ENCODE assay signal across 6 cellular contexts in the genomic region with DNA sequence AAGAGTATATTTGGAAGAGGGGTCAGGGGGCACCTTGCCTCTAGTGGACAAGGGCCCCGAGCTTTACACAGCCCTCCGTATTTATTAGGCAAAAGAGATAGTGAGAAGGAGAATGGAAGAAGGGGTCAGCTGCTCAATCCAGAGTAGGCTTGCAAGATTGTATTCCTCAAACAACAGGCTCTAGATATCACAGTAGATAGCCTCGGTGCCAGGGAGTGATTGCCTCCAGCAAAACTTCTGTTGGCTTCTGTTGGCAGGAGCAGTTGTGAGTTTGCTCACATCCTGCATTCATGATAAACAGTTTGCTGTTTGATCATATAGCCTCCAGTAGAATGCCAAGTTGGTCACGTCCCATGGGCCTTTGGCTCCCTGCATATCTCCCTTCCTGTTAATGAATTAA. TPM values are rescaled to one million over a fixed set of nuclear protein-coding genes. Genes with fewer than 3 reads are reported as not detected.
A peak's percentile ranks its signal among the peaks of the same experiment; 100 is the strongest.
DNase-seq lines count a peak whose midpoint lies in the region; ATAC-seq and TF ChIP-seq lines count a peak whose summit lies in the region.
"Not testable (repeated sequence)": the region's sequence is repeated elsewhere in the genome, so short reads cannot be mapped to it uniquely, and the experiment has no call there.

No MANE protein-coding gene starts in this region.

- H3K27ac ChIP-seq in BLaER1; CD4-positive, CD25-positive, alpha-beta regulatory T cell (ENCODE audit: insufficient read depth, low read length, poor library complexity, severe bottlenecking); HEK293 (ENCODE audit: extremely low read depth, low read depth, low read length): not testable (repeated sequence)

- H3K4me3 ChIP-seq in BLaER1; CD4-positive, CD25-positive, alpha-beta regulatory T cell (ENCODE audit: low read depth, low read length); HEK293 (ENCODE audit: low read depth, low read length); MG63: not testable (repeated sequence)

- peak overlapping the region in 2 of 3 donors; percentile 20 to 62 for H3K27ac Mint-ChIP-seq in CD4-positive, CD25-positive, alpha-beta regulatory T cell

- ATAC-seq in CD4-positive, CD25-positive, alpha-beta regulatory T cell (ENCODE audit: low read depth in 2 of 2): not testable (repeated sequence)

- H4K20me1 ChIP-seq in BLaER1: not testable (repeated sequence)

- H3K4me3 Mint-ChIP-seq in CD4-positive, CD25-positive, alpha-beta regulatory T cell: not testable (repeated sequence)

- H3K4me1 ChIP-seq in BLaER1: peaks cover 19% of the 10 kb centered on the region
- H3K4me1 ChIP-seq in CD4-positive, CD25-positive, alpha-beta regulatory T cell (ENCODE audit: control insufficient read depth, insufficient read depth, low read length, poor library complexity, severe bottlenecking); HEK293 (ENCODE audit: control insufficient read depth, insufficient read depth, low read length): not testable (repeated sequence)

- not testable (repeated sequence) for DNase-seq in CD4-positive, CD25-positive, alpha-beta regulatory T cell
- DNase-seq in MG63 (peak; percentile 23), SK-MEL-5 (ENCODE audit: low read depth, low spot score) (peak; percentile 50), foreskin melanocyte (peak; percentile 45)

- H3K9ac ChIP-seq in BLaER1: not testable (repeated sequence)

- CTCF ChIA-PET in HEK293 (lab: Yijun Ruan, JAX): interaction anchor here (1.2 kb wide), 1 partner anchor 156 kb away, joined by 3 read pairs; no protein-coding TSS in a partner anchor

- not testable (repeated sequence) for H3K27me3 Mint-ChIP-seq in CD4-positive, CD25-positive, alpha-beta regulatory T cell

- H3K36me3 Mint-ChIP-seq in CD4-positive, CD25-positive, alpha-beta regulatory T cell: not testable (repeated sequence)

- not testable (repeated sequence) for H3K9me3 Mint-ChIP-seq in CD4-positive, CD25-positive, alpha-beta regulatory T cell

- not testable (repeated sequence) for H3K36me3 ChIP-seq in BLaER1; CD4-positive, CD25-positive, alpha-beta regulatory T cell (ENCODE audit: control insufficient read depth, insufficient read depth, low read length); HEK293 (ENCODE audit: control insufficient read depth in 2 of 2, insufficient read depth in 1 of 2, low read length in 2 of 2); MG63

- H3K4me2 ChIP-seq in BLaER1: peak overlapping the region; percentile 44

- peaks cover 8 to 21% (median 14%) of the 10 kb centered on the region in 4 donors for H3K4me1 Mint-ChIP-seq in CD4-positive, CD25-positive, alpha-beta regulatory T cell

- not testable (repeated sequence) for TF ChIP-seq CTCF in HEK293 (tag by site-specific recombination; IDR thresholded peaks at IDR 0.05)

- POLR2A ChIA-PET in HEK293 (lab: Yijun Ruan, JAX): not testable (repeated sequence)

- in situ Hi-C loops in SK-MEL-5 (cut with HindIII; ENCODE audit: low pct_unique_long_range_greater_than_20kb, low sequenced_read_pairs): not testable (repeated sequence)

- H3K9me3 ChIP-seq in BLaER1: peaks cover 32% of the 10 kb centered on the region
- not testable (repeated sequence) for H3K9me3 ChIP-seq in CD4-positive, CD25-positive, alpha-beta regulatory T cell (ENCODE audit: control insufficient read depth in 2 of 2, low read length in 2 of 2); HEK293 (ENCODE audit: control insufficient read depth, insufficient read depth, low read depth, low read length); MG63

- H3K27me3 ChIP-seq in BLaER1; CD4-positive, CD25-positive, alpha-beta regulatory T cell (ENCODE audit: control insufficient read depth, insufficient read depth, low read length); MG63: not testable (repeated sequence)

TF ChIP-seq in HEK293, 187 proteins besides CTCF, POLR2A, EP300 and RAD21:
- TF ChIP-seq ZNF544 (tag by site-specific recombination; IDR thresholded peaks at IDR 0.05): peak; percentile 93

RNA-seq across cellular contexts. Expression of a gene that starts 46.1 kb away (rescaled TPM):
- total RNA-seq in CD4-positive, CD25-positive, alpha-beta regulatory T cell: 2,224 TPM
- 100 to 1,000 TPM; 536 to 682 (median 586) TPM for polyA plus RNA-seq in CD4-positive, CD25-positive, alpha-beta regulatory T cell
- total RNA-seq in MG63 (2014; rRNA removed; shearing (Covaris generic); ENCODE audit: low replicate concordance): not detected in 2 replicates
- total RNA-seq in SK-MEL-5 (2014; rRNA removed; shearing (Covaris generic)): 4.5 and 5.7 TPM in 2 replicates
- 0.18 and 1.2 TPM in 2 replicates for polyA plus RNA-seq in SK-MEL-5 (2015; cell fraction: cytosol; rRNA removed)
- 0.64 TPM in 1 of 2 replicates, not detected in the other for polyA plus RNA-seq in SK-MEL-5 (2015; cell fraction: nucleus; rRNA removed)

Comparison
In these comparisons a context has a peak if more than half of its experiments do, and no peak if none do; other contexts are left out.
1. RNA of a gene that starts 46.1 kb away (total RNA-seq): 2,224 TPM in CD4-positive, CD25-positive, alpha-beta regulatory T cell (single experiment); 4.5 to 5.7 TPM in SK-MEL-5 and not detected in MG63; every median in the first group is over 100 times any median in the second.